ENCODE assay signal across 22 cellular contexts in genomic region chr11:9955387-9955786, GRCh38.
DNase-seq lines count a peak whose midpoint lies in the region; ATAC-seq, FAIRE-seq and TF ChIP-seq lines count a peak whose summit lies in the region.
"Had no signal": no experiment of that assay in that cellular context is flagged by ENCODE, and none has a peak within 500 bp of the region (broad histone marks: within the 10 kb centered on the region; RNA-seq: fewer than 3 reads in every experiment).

No MANE protein-coding gene starts in this region.

- intact Hi-C loops in Panc1 (cut with micrococcal nuclease; ENCODE audit: unreplicated experiment) = no loop called here
- intact Hi-C loops in breast epithelium (cut with DNase I; ENCODE audit: low total_unique reads) = no loop called here

- H3K18ac ChIP-seq in trophoblast cell (ENCODE audit: low read length) = no peak overlapping the region

- H3F3A ChIP-seq in neural progenitor cell (ENCODE audit: low read depth) = no peaks in the 10 kb centered on the region

- H3K27me3 ChIP-seq in Panc1 (ENCODE audit: control insufficient read depth, insufficient read depth, low read length) = no peaks in the 10 kb centered on the region
- H3K27me3 ChIP-seq in neural progenitor cell = no peaks in the 10 kb centered on the region
- H3K27me3 ChIP-seq in breast epithelium = no peaks in the 10 kb centered on the region
- no peaks in the 10 kb centered on the region for H3K27me3 ChIP-seq in trophoblast cell (ENCODE audit: insufficient read depth, low read length)
- H3K27me3 ChIP-seq in Karpas-422 (ENCODE audit: low read length) = no peaks in the 10 kb centered on the region
- H3K27me3 ChIP-seq: BLaER1 treated with 17β-estradiol and CSF1 and Interleukin-3, amounts not matched to agents 10 nM and 100 nM had no signal

- H3K79me2 ChIP-seq in neural progenitor cell (ENCODE audit: low read depth) = no peaks in the 10 kb centered on the region
- no peaks in the 10 kb centered on the region for H3K79me2 ChIP-seq in trophoblast cell (ENCODE audit: control insufficient read depth, insufficient read depth, low read length, poor library complexity)
- no peaks in the 10 kb centered on the region for H3K79me2 ChIP-seq in Karpas-422 (ENCODE audit: low read length)

- H3K79me1 ChIP-seq in trophoblast cell (ENCODE audit: low read length) = no peaks in the 10 kb centered on the region

- H2AFZ ChIP-seq in neural progenitor cell (replicated peaks) (no peak overlapping the region), trophoblast cell (ENCODE audit: insufficient read depth, low read length, poor library complexity) (no peak overlapping the region), Karpas-422 (ENCODE audit: low read length) (no peak overlapping the region)

- H3K23ac ChIP-seq in trophoblast cell (ENCODE audit: low read length) = no peak overlapping the region

- H3K36me3 Mint-ChIP-seq in neural progenitor cell = peaks cover 23% of the 10 kb centered on the region
- H3K36me3 Mint-ChIP-seq: IgD-negative memory B cell had no signal

- CTCF ChIA-PET in Panc1 (lab: Charles Lee) = no interaction called here

- H2AK5ac ChIP-seq in trophoblast cell (ENCODE audit: low read length) = no peak overlapping the region

- H3K9ac ChIP-seq in neural progenitor cell (no peak overlapping the region), trophoblast cell (ENCODE audit: low read length) (no peak overlapping the region), Karpas-422 (ENCODE audit: low read length) (no peak overlapping the region)
- H3K9ac ChIP-seq: BLaER1 treated with 17β-estradiol and CSF1 and Interleukin-3, amounts not matched to agents 10 nM and 100 nM had no signal

- no TSS peak for BruUV-seq in Panc1 (replicated peaks; lab: Mats Ljungman, UMichigan)

- peaks cover 2% of the 10 kb centered on the region for H3K27me3 Mint-ChIP-seq in neural progenitor cell (ENCODE audit: insufficient read depth, low read depth)
- H3K27me3 Mint-ChIP-seq: B cell, IgD-negative memory B cell had no signal

- no peak overlapping the region for H4K12ac ChIP-seq in trophoblast cell (ENCODE audit: low read depth, low read length)

- no peak overlapping the region for H2BK5ac ChIP-seq in trophoblast cell (ENCODE audit: low read depth, low read length, poor library complexity)

- no peak overlapping the region for H3K4me3 ChIP-seq in Panc1 (ENCODE audit: low read depth in 2 of 2, low read length in 2 of 2)
- H3K4me3 ChIP-seq in neural progenitor cell = no peak overlapping the region
- H3K4me3 ChIP-seq in breast epithelium = no peak overlapping the region
- H3K4me3 ChIP-seq in trophoblast cell (ENCODE audit: low read depth, low read length) = no peak overlapping the region
- no peak overlapping the region for H3K4me3 ChIP-seq in Karpas-422 (ENCODE audit: low read length)
- H3K4me3 ChIP-seq: BLaER1 treated with 17β-estradiol and CSF1 and Interleukin-3, amounts not matched to agents 10 nM and 100 nM had no signal

- H3K9me3 ChIP-seq in Panc1 (ENCODE audit: control insufficient read depth, insufficient read depth, low read depth, low read length) (no peaks in the 10 kb centered on the region), neural progenitor cell (ENCODE audit: low read depth) (no peaks in the 10 kb centered on the region), breast epithelium (no peaks in the 10 kb centered on the region), trophoblast cell (ENCODE audit: insufficient read depth, low read depth, low read length) (no peaks in the 10 kb centered on the region), Karpas-422 (ENCODE audit: low read length) (no peaks in the 10 kb centered on the region)

- H3K4me1 ChIP-seq in Panc1 (ENCODE audit: control insufficient read depth, insufficient read depth, low read length) = peaks cover 15% of the 10 kb centered on the region
- H3K4me1 ChIP-seq in neural progenitor cell = no peaks in the 10 kb centered on the region
- H3K4me1 ChIP-seq in breast epithelium = no peaks in the 10 kb centered on the region
- H3K4me1 ChIP-seq in trophoblast cell (ENCODE audit: control insufficient read depth in 1 of 2, insufficient read depth in 2 of 2, low read length in 2 of 2) = peaks cover 0 to 3% of the 10 kb centered on the region in 2 experiments
- H3K4me1 ChIP-seq in Karpas-422 (ENCODE audit: low read length) = no peaks in the 10 kb centered on the region
- H3K4me1 ChIP-seq: BLaER1 treated with 17β-estradiol and CSF1 and Interleukin-3, amounts not matched to agents 10 nM and 100 nM had no signal

- H4K20me1 ChIP-seq in neural progenitor cell (ENCODE audit: low read depth) = no peaks in the 10 kb centered on the region
- no peaks in the 10 kb centered on the region for H4K20me1 ChIP-seq in Karpas-422 (ENCODE audit: insufficient read depth, low read depth, low read length)
- H4K20me1 ChIP-seq: BLaER1 treated with 17β-estradiol and CSF1 and Interleukin-3, amounts not matched to agents 10 nM and 100 nM had no signal

- no peak for TF ChIP-seq POLR2A in breast epithelium (IDR thresholded peaks at IDR 0.05)

- TF ChIP-seq CTCF in Panc1 (IDR thresholded peaks at IDR 0.05) (no peak), neural progenitor cell (IDR thresholded peaks at IDR 0.05) (no peak), breast epithelium (IDR thresholded peaks at IDR 0.05) (no peak)

- H3K4me2 ChIP-seq in neural progenitor cell (no peak overlapping the region), trophoblast cell (ENCODE audit: low read length) (no peak overlapping the region), Karpas-422 (ENCODE audit: low read depth, low read length, poor library complexity, severe bottlenecking) (no peak overlapping the region)
- H3K4me2 ChIP-seq: BLaER1 treated with 17β-estradiol and CSF1 and Interleukin-3, amounts not matched to agents 10 nM and 100 nM had no signal

- peaks cover 9% of the 10 kb centered on the region for H3K4me1 Mint-ChIP-seq in neural progenitor cell
- H3K4me1 Mint-ChIP-seq: B cell had no signal

- no peaks in the 10 kb centered on the region for H3K9me3 Mint-ChIP-seq in neural progenitor cell
- H3K9me3 Mint-ChIP-seq: CD8-positive, alpha-beta T cell; IgD-negative memory B cell had no signal

- ATAC-seq in Panc1 = no peak
- ATAC-seq: CD8-positive, alpha-beta T cell; HCT116 had no signal

- POLR2A ChIA-PET in Panc1 (lab: Charles Lee) = no interaction called here

- WGBS in trophoblast cell (ENCODE audit: extremely low coverage, insufficient coverage, insufficient read length) = no CpG with 5 or more reads among the region's 1 CpG

- H3K14ac ChIP-seq in trophoblast cell (ENCODE audit: low read length) = no peak overlapping the region

- peak overlapping the region; percentile 9; the same call in 1 of the 2 replicates for H3K27ac ChIP-seq in Panc1 (ENCODE audit: low read length)
- no peak overlapping the region for H3K27ac ChIP-seq in neural progenitor cell
- H3K27ac ChIP-seq in breast epithelium = no peak overlapping the region
- no peak overlapping the region for H3K27ac ChIP-seq in trophoblast cell (ENCODE audit: low read depth, low read length)
- no peak overlapping the region for H3K27ac ChIP-seq in Karpas-422 (ENCODE audit: low read length)
- H3K27ac ChIP-seq: BLaER1 treated with 17β-estradiol and CSF1 and Interleukin-3, amounts not matched to agents 10 nM and 100 nM had no signal

- no peak overlapping the region for H2BK12ac ChIP-seq in trophoblast cell (ENCODE audit: low read length)

- FAIRE-seq in islet of Langerhans (lab: Jason Lieb, UNC) = peak; percentile 53
- FAIRE-seq: GM19239, HTR-8/SVneo had no signal

- H3K9me2 ChIP-seq in Karpas-422 (replicated peaks; ENCODE audit: insufficient read depth, low read length) = no peaks in the 10 kb centered on the region

- DNase-seq in EH (ENCODE audit: low read depth) (peak; percentile 15), HCEC 1CT (peak; percentile 32), Panc1 (ENCODE audit: low read depth, low spot score) (no peak), neural progenitor cell (ENCODE audit: low spot score) (no peak), breast epithelium (ENCODE audit: low spot score in 2 of 2) (no peak), trophoblast cell (no peak), Karpas-422 (no peak)
- DNase-seq: 8988T; Calu3; CD8-positive, alpha-beta T cell; DMS 273 treated with DMSO at 0.1 percent for 48 hours; DMS53; DND-41; GF-D8; KBM-7 had no signal

- in situ Hi-C loops in Panc1 (cut with HindIII; ENCODE audit: low pct_unique_long_range_greater_than_20kb, low sequenced_read_pairs) = no loop called here

- no peaks in the 10 kb centered on the region for H3K36me3 ChIP-seq in Panc1 (ENCODE audit: control insufficient read depth, insufficient read depth, low read length)
- no peaks in the 10 kb centered on the region for H3K36me3 ChIP-seq in neural progenitor cell
- no peaks in the 10 kb centered on the region for H3K36me3 ChIP-seq in breast epithelium
- peaks cover 4 to 11% of the 10 kb centered on the region in 2 experiments for H3K36me3 ChIP-seq in trophoblast cell (ENCODE audit: control insufficient read depth in 1 of 2, insufficient read depth in 2 of 2, low read length in 2 of 2)
- no peaks in the 10 kb centered on the region for H3K36me3 ChIP-seq in Karpas-422 (ENCODE audit: insufficient read depth, low read length)

- H3K27ac Mint-ChIP-seq in neural progenitor cell = no peak overlapping the region
- H3K27ac Mint-ChIP-seq: B cell; CD8-positive, alpha-beta T cell; IgD-negative memory B cell had no signal

- H4K91ac ChIP-seq in trophoblast cell (ENCODE audit: low read depth, low read length) = no peak overlapping the region

- H2BK120ac ChIP-seq in trophoblast cell (ENCODE audit: insufficient read depth, low read length, poor library complexity) = no peak overlapping the region

- H4K8ac ChIP-seq in trophoblast cell (ENCODE audit: low read depth, low read length) = no peak overlapping the region

- no peak overlapping the region for H3K4ac ChIP-seq in trophoblast cell (ENCODE audit: low read depth, low read length)

- H3K4me3 Mint-ChIP-seq in neural progenitor cell = no peak overlapping the region
- H3K4me3 Mint-ChIP-seq: B cell; CD8-positive, alpha-beta T cell; IgD-negative memory B cell had no signal

Comparison
In these comparisons a context has a peak if more than half of its experiments do, and no peak if none do; other contexts are left out.
1. DNase-seq: peak in EH (single experiment) and HCEC 1CT (single experiment); none in Panc1 (single experiment), neural progenitor cell (single experiment), breast epithelium (0 of 2), trophoblast cell (0 of 2) and Karpas-422 (single experiment).